Comparison of ENCODE assay signal across 15 cellular contexts in genomic region chr5:108461628-108462367, GRCh38.
A peak's percentile ranks its signal among the peaks of the same experiment; 100 is the strongest.
DNase-seq lines count a peak whose midpoint lies in the region; ATAC-seq and TF ChIP-seq lines count a peak whose summit lies in the region.
"Had no signal": no experiment of that assay in that cellular context is flagged by ENCODE, and none has a peak within 500 bp of the region (broad histone marks: within the 10 kb centered on the region; RNA-seq: fewer than 3 reads in every experiment).

No MANE protein-coding gene starts in this region.

- no peaks in the 10 kb centered on the region for H3K36me3 Mint-ChIP-seq in endothelial cell (ENCODE audit: low read depth, unreplicated experiment)
- H3K36me3 Mint-ChIP-seq: activated naive CD4-positive, alpha-beta T cell treated with anti-CD3 and anti-CD28 coated beads, Interleukin-2, amount 50 U/mL, for 24 hours had no signal

- peaks cover 3% of the 10 kb centered on the region for H3K27me3 Mint-ChIP-seq in endothelial cell (ENCODE audit: unreplicated experiment)

- H3K4me3 Mint-ChIP-seq in endothelial cell (ENCODE audit: unreplicated experiment), result no peak overlapping the region
- H3K4me3 Mint-ChIP-seq: activated naive CD4-positive, alpha-beta T cell treated with anti-CD3 and anti-CD28 coated beads, Interleukin-2, amount 50 U/mL, for 24 hours had no signal

- no peaks in the 10 kb centered on the region for H3K9me3 Mint-ChIP-seq in endothelial cell (ENCODE audit: unreplicated experiment)
- H3K9me3 Mint-ChIP-seq: activated naive CD4-positive, alpha-beta T cell treated with anti-CD3 and anti-CD28 coated beads, Interleukin-2, amount 50 U/mL, for 24 hours had no signal

- no peak overlapping the region for H3K27ac Mint-ChIP-seq in endothelial cell (ENCODE audit: unreplicated experiment)
- H3K27ac Mint-ChIP-seq: activated naive CD4-positive, alpha-beta T cell treated with anti-CD3 and anti-CD28 coated beads, Interleukin-2, amount 50 U/mL, for 24 hours had no signal

- ATAC-seq in SK-N-SH treated with all-trans-retinoic acid at 6 μM for 48 hours (peak; percentile 82), esophagus mucosa (no peak), GM21723 (IDR thresholded peaks at IDR 0.05; ENCODE audit: unreplicated experiment) (no peak)
- ATAC-seq: left ventricle myocardium superior had no signal

- TF ChIP-seq CTCF in fibroblast of pulmonary artery (IDR thresholded peaks at IDR 0.05; ENCODE audit: low read length, missing control alignments) (no peak), endothelial cell (IDR thresholded peaks at IDR 0.05; ENCODE audit: unreplicated experiment) (no peak)

- no peak overlapping the region for H3K4me3 ChIP-seq in fibroblast of pulmonary artery (replicated peaks; ENCODE audit: low read depth, low read length)
- H3K4me3 ChIP-seq: dorsolateral prefrontal cortex, uterus had no signal

- no peaks in the 10 kb centered on the region for H3K4me1 Mint-ChIP-seq in endothelial cell (ENCODE audit: unreplicated experiment)
- H3K4me1 Mint-ChIP-seq: activated naive CD4-positive, alpha-beta T cell treated with anti-CD3 and anti-CD28 coated beads, Interleukin-2, amount 50 U/mL, for 24 hours had no signal

- peak; percentile 30 for DNase-seq in A172 (ENCODE audit: low spot score)
- peak; percentile 72 for DNase-seq in HCEC 1CT
- DNase-seq in fibroblast of pulmonary artery (ENCODE audit: low read depth), result peak; percentile 72
- no peak for DNase-seq in endothelial cell (ENCODE audit: low spot score)
- DNase-seq in hippocampal formation (lab: John Stamatoyannopoulos, UW), result no peak
- DNase-seq: DND-41; dorsolateral prefrontal cortex; KG1; left ventricle myocardium superior; stimulated activated CD4-positive, alpha-beta T cell treated with anti-CD3 and anti-CD28 coated beads, Interleukin-15, amount 100 ng/mL, for 24 hours; uterus had no signal

TF ChIP-seq in SK-N-SH treated with all-trans-retinoic acid at 6 μM for 48 hours, 23 proteins besides CTCF, POLR2A, EP300 and RAD21:
- TF ChIP-seq ZNF8 (CRISPR knock-in tag; IDR thresholded peaks at IDR 0.05) (no peak), RARB (CRISPR knock-in tag; IDR thresholded peaks at IDR 0.05) (no peak), CSDC2 (CRISPR knock-in tag; IDR thresholded peaks at IDR 0.05) (no peak), ESRRG (CRISPR knock-in tag; IDR thresholded peaks at IDR 0.05) (no peak), TOX (CRISPR knock-in tag; IDR thresholded peaks at IDR 0.05; ENCODE audit: borderline replicate concordance) (no peak), PPARA (CRISPR knock-in tag; IDR thresholded peaks at IDR 0.05; ENCODE audit: borderline replicate concordance) (no peak), SNAI2 (CRISPR knock-in tag; IDR thresholded peaks at IDR 0.05) (no peak), CREB5 (CRISPR knock-in tag; IDR thresholded peaks at IDR 0.05; ENCODE audit: low read depth) (no peak), GLIS3 (CRISPR knock-in tag; IDR thresholded peaks at IDR 0.05) (no peak), ZFP30 (CRISPR knock-in tag; IDR thresholded peaks at IDR 0.05) (no peak), TCF4 (CRISPR knock-in tag; IDR thresholded peaks at IDR 0.05; ENCODE audit: borderline replicate concordance) (no peak), ZNF70 (CRISPR knock-in tag; IDR thresholded peaks at IDR 0.05) (no peak), ISL1 (CRISPR knock-in tag; IDR thresholded peaks at IDR 0.05) (no peak), ZNF565 (CRISPR knock-in tag; conservative IDR thresholded peaks at IDR 0.05; ENCODE audit: low read depth) (no peak)

Comparison
In these comparisons a context has a peak if more than half of its experiments do, and no peak if none do; other contexts are left out.
1. DNase-seq: peak in A172 (single experiment), HCEC 1CT (single experiment) and fibroblast of pulmonary artery (single experiment); none in endothelial cell (single experiment) and hippocampal formation (0 of 2).